In genomic region chr3:18300916-18301315, GRCh38 we compare ENCODE assay signal across 19 cellular contexts.
"Had no signal": no experiment of that assay in that cellular context is flagged by ENCODE, and none has a peak within 500 bp of the region (broad histone marks: within the 10 kb centered on the region; RNA-seq: fewer than 3 reads in every experiment).

No MANE protein-coding gene starts in this region.

- H3K9ac ChIP-seq: neural progenitor cell, parathyroid adenoma had no signal

- H3K79me2 ChIP-seq: parathyroid adenoma had no signal

- H3K27me3 ChIP-seq: neural progenitor cell, right lobe of liver, suprapubic skin, transverse colon had no signal

- H2AFZ ChIP-seq: neural progenitor cell, parathyroid adenoma had no signal

- H3K9me3 ChIP-seq: right lobe of liver had no signal

- ATAC-seq: effector memory CD8-positive, alpha-beta T cell; left lobe of liver; mucosa of descending colon; right lobe of liver; stimulated activated naive CD8-positive, alpha-beta T cell treated with anti-CD3 and anti-CD28 coated beads, Interleukin-15, amount 100 ng/mL, for 72 hours had no signal

- H3K27ac ChIP-seq: neural progenitor cell, parathyroid adenoma, right lobe of liver, suprapubic skin, transverse colon had no signal

- H3K36me3 ChIP-seq: neural progenitor cell, right lobe of liver, suprapubic skin, transverse colon had no signal

- H3K4me3 ChIP-seq: lung, mucosa of descending colon, neural progenitor cell, right lobe of liver, smooth muscle cell, suprapubic skin, transverse colon had no signal

- H3K4me1 ChIP-seq: neural progenitor cell, parathyroid adenoma, right lobe of liver, suprapubic skin, transverse colon had no signal

- DNase-seq: cortex of kidney; effector memory CD8-positive, alpha-beta T cell; head of caudate nucleus; mucosa of descending colon; naive B cell; right lobe of liver; stimulated activated CD4-positive, alpha-beta T cell treated with anti-CD3 and anti-CD28 coated beads, Interleukin-12 subunit alpha, Interleukin-12 subunit beta, amount 100 ng/mL, for 4 hours; stimulated activated CD4-positive, alpha-beta T cell treated with anti-CD3 and anti-CD28 coated beads, Interleukin-1b, Interleukin-23, amount 100 ng/mL, for 48 hours; stimulated activated CD4-positive, alpha-beta T cell treated with anti-CD3 and anti-CD28 coated beads, Interleukin-4, amount 100 ng/mL, for 1 hour; stimulated activated CD8-positive, alpha-beta memory T cell treated with anti-CD3 and anti-CD28 coated beads, Interleukin-4, amount 100 ng/mL, for 48 hours; stimulated activated naive CD4-positive, alpha-beta T cell; stimulated activated naive CD8-positive, alpha-beta T cell treated with anti-CD3 and anti-CD28 coated beads, Interleukin-15, amount 100 ng/mL, for 72 hours; transverse colon had no signal

- H3K4me2 ChIP-seq: neural progenitor cell, smooth muscle cell had no signal
